18 cellular contexts compared by ENCODE assay signal in the genomic region with DNA sequence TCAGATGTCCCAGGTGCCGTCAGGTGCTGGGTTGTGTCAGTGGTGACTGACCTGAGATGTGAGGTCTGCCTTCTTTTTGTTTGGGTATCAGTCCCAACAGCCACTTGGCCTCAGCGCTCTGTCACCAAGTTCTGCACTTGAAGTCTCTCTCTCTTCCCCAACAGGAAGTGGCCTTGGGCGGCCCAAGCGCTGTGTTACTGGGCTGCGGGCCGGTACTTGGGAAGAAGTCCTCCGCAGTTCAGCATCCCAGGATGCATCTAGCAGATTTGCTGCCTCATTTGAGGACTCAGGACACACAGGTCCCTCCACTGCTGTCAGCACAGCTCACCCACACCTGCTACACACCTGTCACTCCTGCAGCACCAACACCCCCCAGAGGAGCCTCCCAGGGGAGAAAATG. TPM values are rescaled to one million over a fixed set of nuclear protein-coding genes. Genes with fewer than 3 reads are reported as not detected.
"Had no signal": no experiment of that assay in that cellular context is flagged by ENCODE, and none has a peak within 500 bp of the region (broad histone marks: within the 10 kb centered on the region; RNA-seq: fewer than 3 reads in every experiment).

No MANE protein-coding gene starts in this region.

- H3K9me3 ChIP-seq: ascending aorta, breast epithelium, mucosa of descending colon, pancreas had no signal

- H3K4me1 ChIP-seq: ascending aorta had no signal

- H3K27me3 ChIP-seq: ascending aorta, breast epithelium, pancreas had no signal

- H3K9me3 Mint-ChIP-seq: endodermal cell; naive thymus-derived CD4-positive, alpha-beta T cell; stimulated activated naive CD8-positive, alpha-beta T cell treated with anti-CD3 and anti-CD28 coated beads, Interleukin-15, amount 100 ng/mL, for 72 hours had no signal

- H3K4me3 Mint-ChIP-seq: endodermal cell; naive thymus-derived CD4-positive, alpha-beta T cell; stimulated activated naive CD8-positive, alpha-beta T cell treated with anti-CD3 and anti-CD28 coated beads, Interleukin-15, amount 100 ng/mL, for 72 hours had no signal

- H3K27ac Mint-ChIP-seq: endodermal cell; naive thymus-derived CD4-positive, alpha-beta T cell; stimulated activated naive CD8-positive, alpha-beta T cell treated with anti-CD3 and anti-CD28 coated beads, Interleukin-15, amount 100 ng/mL, for 72 hours had no signal

- H3K4me1 Mint-ChIP-seq: stimulated activated naive CD8-positive, alpha-beta T cell treated with anti-CD3 and anti-CD28 coated beads, Interleukin-15, amount 100 ng/mL, for 72 hours had no signal

- H3K36me3 Mint-ChIP-seq: naive thymus-derived CD4-positive, alpha-beta T cell had no signal

- H3K4me3 ChIP-seq: ascending aorta, breast epithelium, dorsolateral prefrontal cortex, mucosa of descending colon, pancreas, skin epidermis had no signal

- H3K36me3 ChIP-seq: ascending aorta, breast epithelium, pancreas had no signal

- ATAC-seq: mucosa of descending colon; naive thymus-derived CD4-positive, alpha-beta T cell; pancreas; stimulated activated naive CD8-positive, alpha-beta T cell treated with anti-CD3 and anti-CD28 coated beads, Interleukin-15, amount 100 ng/mL, for 72 hours had no signal

- DNase-seq: activated CD4-positive, CD25-positive, alpha-beta regulatory T cell treated with anti-CD3 and anti-CD28 coated beads, Interleukin-2, amount 50 U/mL, for 72 hours; activated naive CD4-positive, alpha-beta T cell; dorsolateral prefrontal cortex; endodermal cell; mucosa of descending colon; naive thymus-derived CD4-positive, alpha-beta T cell; pancreas; stimulated activated naive CD8-positive, alpha-beta T cell treated with anti-CD3 and anti-CD28 coated beads, Interleukin-15, amount 100 ng/mL, for 72 hours had no signal

- H3K27ac ChIP-seq: ascending aorta, breast epithelium, dorsolateral prefrontal cortex, pancreas, skin epidermis had no signal

RNA-seq across cellular contexts. Expression of a gene that starts 40.1 kb away (rescaled TPM):
- total RNA-seq: activated CD8-positive, alpha-beta memory T cell treated with anti-CD3 and anti-CD28 coated beads for 36 hours; ascending aorta; breast epithelium; chondrocyte; dorsolateral prefrontal cortex; endodermal cell; epithelial cell of proximal tubule; frontal cortex; mucosa of descending colon; naive thymus-derived CD4-positive, alpha-beta T cell; pancreas; renal cortical epithelial cell; temporal lobe; ureter had no signal
- polyA plus RNA-seq: naive thymus-derived CD4-positive, alpha-beta T cell; pancreas had no signal
